ENCODE assay signal across 9 cellular contexts in the genomic region with DNA sequence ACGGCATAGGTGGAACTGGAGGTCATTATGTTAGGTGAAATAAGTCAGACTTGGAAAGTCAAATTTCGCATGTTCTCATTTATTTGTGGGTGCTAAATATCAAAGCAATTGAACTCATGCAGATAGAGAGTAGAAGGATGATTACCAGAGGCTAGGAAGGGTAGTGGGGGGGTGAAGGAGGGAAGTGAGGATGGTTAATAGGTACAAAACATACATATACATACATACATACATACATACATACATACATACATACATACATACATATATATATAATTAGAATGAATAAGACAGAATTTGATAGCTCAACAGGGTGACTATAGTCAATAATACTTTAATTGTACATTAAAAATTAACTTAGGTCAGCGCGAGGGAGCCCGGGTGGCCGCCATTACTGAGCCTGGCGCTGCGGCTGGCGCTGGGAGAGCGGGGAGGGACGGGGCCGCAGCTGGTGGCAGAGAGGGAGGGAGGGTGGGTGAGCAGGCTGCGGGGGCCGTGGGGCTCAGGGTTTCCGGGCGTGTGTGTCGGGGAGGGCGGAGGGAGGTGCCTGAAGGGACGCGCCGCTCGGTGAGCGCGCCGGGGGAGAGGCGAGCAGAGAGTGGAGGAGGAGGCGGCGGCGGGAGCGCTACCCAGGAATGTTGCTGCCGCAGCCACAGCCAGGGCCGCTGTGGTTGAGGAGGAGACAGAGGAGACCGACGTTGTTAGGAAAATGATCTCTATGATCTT.
DNase-seq lines count a peak whose midpoint lies in the region; ATAC-seq and TF ChIP-seq lines count a peak whose summit lies in the region.
"Had no signal": no experiment of that assay in that cellular context is flagged by ENCODE, and none has a peak within 500 bp of the region (broad histone marks: within the 10 kb centered on the region; RNA-seq: fewer than 3 reads in every experiment).

No MANE protein-coding gene starts in this region.

- peak overlapping the region; percentile 45 for H3K4me3 ChIP-seq in AG09309 (ENCODE audit: control insufficient read depth, low read depth, low read length)

- DNase-seq in AG09309 (ENCODE audit: low read depth) (peak; percentile 1), KBM-7 (peak; percentile 2), SW480 (ENCODE audit: low spot score) (peak; percentile 91), globus pallidus (ENCODE audit: low spot score) (peak; percentile 80), nucleus accumbens (lab: John Stamatoyannopoulos, UW) (peak in 53 of 56 donors; percentile 14 to 84 (median 66)), HUDEP-2 (lab: John Stamatoyannopoulos, UW; ENCODE audit: unreplicated experiment in 76 of 76) (no peak)
- DNase-seq: activated naive CD8-positive, alpha-beta T cell treated with anti-CD3 and anti-CD28 coated beads, Interleukin-2, amount 10 ng/mL, durations not matched to agents 7 days and 5 days had no signal

- TF ChIP-seq CTCF in AG09309 (IDR thresholded peaks at IDR 0.05; ENCODE audit: control insufficient read depth, insufficient read depth, low read depth, low read length, missing control alignments): no peak

- in situ Hi-C loops in KBM-7 (cut with MboI; ENCODE audit: low pct_unique_long_range_greater_than_20kb, low sequenced_read_pairs): no loop called here

- ATAC-seq in HG03469 (IDR thresholded peaks at IDR 0.05; ENCODE audit: unreplicated experiment) (no peak), HG03565 (IDR thresholded peaks at IDR 0.05; ENCODE audit: unreplicated experiment) (no peak)

Comparison
In these comparisons a context has a peak if more than half of its experiments do, and no peak if none do; other contexts are left out.
1. DNase-seq: peak in AG09309 (single experiment), KBM-7 (single experiment), SW480 (single experiment), globus pallidus (single experiment) and nucleus accumbens (53 of 56); none in HUDEP-2 (0 of 76).